34 cellular contexts compared by ENCODE assay signal in genomic region chr3:172770382-172770781, GRCh38.
"Had no signal": no experiment of that assay in that cellular context is flagged by ENCODE, and none has a peak within 500 bp of the region (broad histone marks: within the 10 kb centered on the region; RNA-seq: fewer than 3 reads in every experiment).

No MANE protein-coding gene starts in this region.

- FAIRE-seq: astrocyte, TTC549 had no signal

- H3K36me3 ChIP-seq: adrenal gland had no signal

- DNase-seq: activated CD4-positive, alpha-beta memory T cell treated with anti-CD3 and anti-CD28 coated beads for 36 hours; activated CD4-positive, alpha-beta T cell treated with anti-CD3 and anti-CD28 coated beads for 4 hours; activated CD4-positive, alpha-beta T cell treated with anti-CD3 and anti-CD28 coated beads, Interleukin-2, amount 10 ng/mL, durations not matched to agents 24 days and 14 days; activated CD4-positive, alpha-beta T cell treated with anti-CD3 and anti-CD28 coated beads, Interleukin-2, amount 50 U/mL, for 1 hour; activated CD4-positive, alpha-beta T cell treated with anti-CD3 and anti-CD28 coated beads, Interleukin-2, amount 50 U/mL, for 4 hours; activated CD4-positive, CD25-positive, alpha-beta regulatory T cell; activated CD4-positive, CD25-positive, alpha-beta regulatory T cell treated with anti-CD3 and anti-CD28 coated beads, Interleukin-2, amount 50 U/mL, for 72 hours; activated CD8-positive, alpha-beta memory T cell treated with anti-CD3 and anti-CD28 coated beads, Interleukin-2, amount 50 U/mL, for 4 hours; activated CD8-positive, alpha-beta T cell treated with anti-CD3 and anti-CD28 coated beads for 36 hours; activated effector memory CD4-positive, alpha-beta T cell treated with anti-CD3 and anti-CD28 coated beads, Interleukin-2, amount 50 U/mL, for 16 hours; activated gamma-delta T cell treated with Interleukin-2 at 50 U/mL for 16 hours; activated naive CD4-positive, alpha-beta T cell; activated naive CD4-positive, alpha-beta T cell treated with anti-CD3 and anti-CD28 coated beads for 36 hours; activated naive CD4-positive, alpha-beta T cell treated with anti-CD3 and anti-CD28 coated beads, Interleukin-2, amount 50 U/mL, for 16 hours; activated naive CD8-positive, alpha-beta T cell treated with anti-CD3 and anti-CD28 coated beads for 36 hours; activated T-cell treated with anti-CD3 and anti-CD28 coated beads for 4 hours; activated T-cell treated with anti-CD3 and anti-CD28 coated beads, Interleukin-2, amount 50 U/mL, for 1 hour; activated T-cell treated with anti-CD3 and anti-CD28 coated beads, Interleukin-2, amount 50 U/mL, for 4 hours; activated T-cell treated with anti-CD3 and anti-CD28 coated beads, Interleukin-2, amount 50 U/mL, for 72 hours; adrenal gland; amniotic stem cell; aorta; body of pancreas; brain microvascular endothelial cell; central memory CD4-positive, alpha-beta T cell; T-helper 1 cell; T-helper 2 cell; T-helper 9 cell had no signal

- H3K9me3 ChIP-seq: adrenal gland, body of pancreas, breast epithelium had no signal

- H3K4me1 ChIP-seq: adrenal gland, body of pancreas, breast epithelium had no signal

- ATAC-seq: activated CD8-positive, alpha-beta T cell treated with anti-CD3 and anti-CD28 coated beads for 36 hours; activated naive CD4-positive, alpha-beta T cell treated with anti-CD3 and anti-CD28 coated beads, Interleukin-2, amount 50 U/mL, for 72 hours; activated T-cell treated with anti-CD3 and anti-CD28 coated beads, Interleukin-2, amount 50 U/mL, for 4 hours; activated T-cell treated with anti-CD3 and anti-CD28 coated beads, Interleukin-2, amount 50 U/mL, for 72 hours; activated T-helper 17 cell treated with anti-CD3 and anti-CD28 coated beads, Interleukin-2, amount 50 U/mL, for 72 hours; body of pancreas had no signal

- H3K27ac ChIP-seq: adrenal gland, body of pancreas, brain microvascular endothelial cell, breast epithelium, VCaP had no signal

- H3K27me3 ChIP-seq: adrenal gland, body of pancreas, brain microvascular endothelial cell, breast epithelium had no signal

- H3K4me3 ChIP-seq: adrenal gland, body of pancreas, breast epithelium had no signal
